ENCODE assay signal across 7 cellular contexts in genomic region chr1:148387961-148388259, GRCh38.
DNase-seq lines count a peak whose midpoint lies in the region; ATAC-seq and TF ChIP-seq lines count a peak whose summit lies in the region.
"Not testable (repeated sequence)": the region's sequence is repeated elsewhere in the genome, so short reads cannot be mapped to it uniquely, and the experiment has no call there.

No MANE protein-coding gene starts in this region.

- not testable (repeated sequence) for H3K9me3 ChIP-seq in HCT116 (ENCODE audit: control insufficient read depth in 1 of 2, insufficient read depth in 1 of 2, low read depth in 1 of 2, low read length in 2 of 2); effector memory CD4-positive, alpha-beta T cell (ENCODE audit: control insufficient read depth, low read length); hepatocyte (ENCODE audit: low read depth); naive thymus-derived CD4-positive, alpha-beta T cell (ENCODE audit: control insufficient read depth in 2 of 3, low read length in 3 of 3); spleen

- H3K27ac ChIP-seq in HCT116 (ENCODE audit: low read depth, low read length) (peak overlapping the region; percentile 73; the same call in 1 of the 2 replicates), hepatocyte (peak overlapping the region; percentile 90), spleen (peak overlapping the region; percentile 65 to 97 (median 90))
- peak overlapping the region; percentile 89 for H3K27ac ChIP-seq in effector memory CD4-positive, alpha-beta T cell (ENCODE audit: insufficient read depth, low read length, poor library complexity, severe bottlenecking)
- peak overlapping the region; percentile 94 for H3K27ac ChIP-seq in naive thymus-derived CD4-positive, alpha-beta T cell (ENCODE audit: low read depth, low read length)

- not testable (repeated sequence) for ATAC-seq in HCT116; naive thymus-derived CD4-positive, alpha-beta T cell
- ATAC-seq in activated naive CD4-positive, alpha-beta T cell treated with anti-CD3 and anti-CD28 coated beads, Interleukin-2, amount 50 U/mL, for 72 hours: peak in 1 of 2 donors; percentile 12

- H3K4me3 ChIP-seq in HCT116 (replicated peaks in 1 of 2; ENCODE audit: low read depth in 1 of 2, low read length in 2 of 2): peak overlapping the region in 1 of 2 experiments; percentile 54; a peak in 3 of 4 replicates
- peak overlapping the region; percentile 50 for H3K4me3 ChIP-seq in effector memory CD4-positive, alpha-beta T cell (ENCODE audit: insufficient read depth, low read depth, low read length, poor library complexity, severe bottlenecking)
- not testable (repeated sequence) for H3K4me3 ChIP-seq in hepatocyte; naive thymus-derived CD4-positive, alpha-beta T cell (ENCODE audit: low read length)
- H3K4me3 ChIP-seq in spleen: peak overlapping the region in 2 of 8 donors; percentile 42 to 75

- not testable (repeated sequence) for TF ChIP-seq CTCF in HCT116 (IDR thresholded peaks at IDR 0.05 in 2 of 3, conservative IDR thresholded peaks at IDR 0.05 in 1 of 3; ENCODE audit: borderline replicate concordance in 1 of 3, insufficient read depth in 1 of 3, low read depth in 2 of 3, low read length in 2 of 3); hepatocyte (IDR thresholded peaks at IDR 0.05; ENCODE audit: poor library complexity); spleen (IDR thresholded peaks at IDR 0.05 in 8 of 11, conservative IDR thresholded peaks at IDR 0.05 in 3 of 11)

- H3K79me2 ChIP-seq in HCT116 (ENCODE audit: insufficient read depth, low read length); hepatocyte: not testable (repeated sequence)

- not testable (repeated sequence) for DNase-seq in HCT116 (ENCODE audit: low read depth, low spot score); effector memory CD4-positive, alpha-beta T cell; hepatocyte (ENCODE audit: low spot score); naive thymus-derived CD4-positive, alpha-beta T cell; spleen
- peak in 1 of 2 donors; percentile 22 for DNase-seq in activated naive CD4-positive, alpha-beta T cell treated with anti-CD3 and anti-CD28 coated beads, Interleukin-2, amount 50 U/mL, for 72 hours (ENCODE audit: low spot score in 2 of 2)

- not testable (repeated sequence) for TF ChIP-seq POLR2A in HCT116 (IDR thresholded peaks at IDR 0.05; ENCODE audit: borderline replicate concordance, extremely low read depth, insufficient read depth, insufficient read length); spleen (IDR thresholded peaks at IDR 0.05)

- H2AFZ ChIP-seq in HCT116 (ENCODE audit: low read depth, low read length, poor library complexity, severe bottlenecking): not testable (repeated sequence)
- peak overlapping the region; percentile 55 for H2AFZ ChIP-seq in hepatocyte

- H3K27ac Mint-ChIP-seq in T-helper 1 cell treated with Interleukin-12 subunit alpha and Interleukin-12 subunit beta and Interleukin-4 antibody, amounts not matched to agents 30 μg/mL and 1 μg/mL, for 36 hours: peak overlapping the region; percentile 96
- H3K27ac Mint-ChIP-seq in activated naive CD4-positive, alpha-beta T cell treated with anti-CD3 and anti-CD28 coated beads, Interleukin-2, amount 50 U/mL, for 72 hours: peak overlapping the region; percentile 97 to 100
- H3K27ac Mint-ChIP-seq in naive thymus-derived CD4-positive, alpha-beta T cell: peak overlapping the region; percentile 98 to 100 (median 99)

- H3K4me1 ChIP-seq in HCT116 (ENCODE audit: control insufficient read depth in 1 of 2, insufficient read depth in 2 of 2, low read length in 2 of 2): peaks cover 0 to 18% of the 10 kb centered on the region in 2 experiments; a peak in 2 of 4 replicates
- H3K4me1 ChIP-seq in effector memory CD4-positive, alpha-beta T cell (ENCODE audit: control insufficient read depth, insufficient read depth, low read length, poor library complexity, severe bottlenecking); hepatocyte (ENCODE audit: insufficient read depth); naive thymus-derived CD4-positive, alpha-beta T cell (ENCODE audit: control insufficient read depth in 2 of 2, insufficient read depth in 2 of 2, low read length in 2 of 2): not testable (repeated sequence)
- peaks cover 0 to 32% (median 22%) of the 10 kb centered on the region in 6 donors for H3K4me1 ChIP-seq in spleen

- not testable (repeated sequence) for H3K36me3 Mint-ChIP-seq in T-helper 1 cell treated with Interleukin-12 subunit alpha and Interleukin-12 subunit beta and Interleukin-4 antibody, amounts not matched to agents 30 μg/mL and 1 μg/mL, for 36 hours (ENCODE audit: low read depth); activated naive CD4-positive, alpha-beta T cell treated with anti-CD3 and anti-CD28 coated beads, Interleukin-2, amount 50 U/mL, for 72 hours; naive thymus-derived CD4-positive, alpha-beta T cell

- CTCF ChIA-PET in HCT116 (lab: Charles Lee): not testable (repeated sequence)
- CTCF ChIA-PET in naive thymus-derived CD4-positive, alpha-beta T cell (lab: Charles Lee): interaction anchor here (1.2 to 1.9 kb wide), 2 partner anchors 14 to 16 kb away, joined by 5 to 6 read pairs; no protein-coding TSS in a partner anchor

- H3K27me3 ChIP-seq in HCT116 (ENCODE audit: insufficient read depth, low read length); effector memory CD4-positive, alpha-beta T cell (replicated peaks; ENCODE audit: control insufficient read depth, insufficient read depth, low read length, poor library complexity, severe bottlenecking); hepatocyte; naive thymus-derived CD4-positive, alpha-beta T cell (ENCODE audit: control insufficient read depth in 2 of 2, insufficient read depth in 2 of 2, low read length in 2 of 2); spleen (replicated peaks in 1 of 7): not testable (repeated sequence)

- intact Hi-C loops in HCT116 (cut with micrococcal nuclease); spleen (cut with DNase I; ENCODE audit: low total_unique reads): not testable (repeated sequence)
- intact Hi-C loops in naive thymus-derived CD4-positive, alpha-beta T cell (cut with micrococcal nuclease): loop anchor here (1.0 to 2.0 kb wide), 3 partner anchors 14 to 17 kb away; no protein-coding TSS in a partner anchor

- 77% methylated on average over 9 of the region's 9 CpGs for WGBS in hepatocyte (ENCODE audit: low lambda C conversion rate, missing lambda C conversion rate)
- 71 to 80% (median 72%) methylated on average over 9 of the region's 9 CpGs for WGBS in spleen, 5 donors

- H3K9me2 ChIP-seq in HCT116 (ENCODE audit: insufficient read depth); hepatocyte (replicated peaks; ENCODE audit: insufficient read depth): not testable (repeated sequence)

- RAD21 ChIA-PET in HCT116 (lab: Charles Lee; ENCODE audit: low non-redundant PET in 1 of 2, low total read pairs in 2 of 2, uncharacterized antibody in 2 of 2, unreplicated experiment in 2 of 2): not testable (repeated sequence)

- H3K4me3 Mint-ChIP-seq in T-helper 1 cell treated with Interleukin-12 subunit alpha and Interleukin-12 subunit beta and Interleukin-4 antibody, amounts not matched to agents 30 μg/mL and 1 μg/mL, for 36 hours: peak overlapping the region; percentile 88
- peak overlapping the region; percentile 88 to 97 (median 94) for H3K4me3 Mint-ChIP-seq in naive thymus-derived CD4-positive, alpha-beta T cell

- peak overlapping the region; percentile 63 for H3K9ac ChIP-seq in HCT116 (ENCODE audit: low read length)

- not testable (repeated sequence) for H3K36me3 ChIP-seq in HCT116 (ENCODE audit: control insufficient read depth in 1 of 2, insufficient read depth in 2 of 2, low read length in 2 of 2); effector memory CD4-positive, alpha-beta T cell (ENCODE audit: control insufficient read depth, insufficient read depth, low read length); hepatocyte (replicated peaks; ENCODE audit: insufficient read depth, low read depth); naive thymus-derived CD4-positive, alpha-beta T cell (ENCODE audit: control insufficient read depth in 2 of 3, insufficient read depth in 3 of 3, low read length in 3 of 3); spleen

- not testable (repeated sequence) for H3K27me3 Mint-ChIP-seq in T-helper 1 cell treated with Interleukin-12 subunit alpha and Interleukin-12 subunit beta and Interleukin-4 antibody, amounts not matched to agents 30 μg/mL and 1 μg/mL, for 36 hours (ENCODE audit: low read depth); naive thymus-derived CD4-positive, alpha-beta T cell

- BruUV-seq in HCT116 (replicated peaks; lab: Mats Ljungman, UMichigan): not testable (repeated sequence)

- POLR2A ChIA-PET in HCT116 (lab: Charles Lee): interaction anchor here (1.0 to 2.1 kb wide), 11 partner anchors 12 to 135 kb away, joined by 3 to 22 read pairs (median 8); no protein-coding TSS in a partner anchor
- POLR2A ChIA-PET in naive thymus-derived CD4-positive, alpha-beta T cell (lab: Charles Lee): interaction anchor here (0.6 to 7.5 kb wide), 5 partner anchors 9 to 49 kb away, joined by 3 to 143 read pairs (median 6); no protein-coding TSS in a partner anchor

- not testable (repeated sequence) for H4K20me1 ChIP-seq in HCT116 (ENCODE audit: insufficient read depth); hepatocyte (ENCODE audit: insufficient read depth, poor library complexity, severe bottlenecking)

- H3K9me3 Mint-ChIP-seq in T-helper 1 cell treated with Interleukin-12 subunit alpha and Interleukin-12 subunit beta and Interleukin-4 antibody, amounts not matched to agents 30 μg/mL and 1 μg/mL, for 36 hours; activated naive CD4-positive, alpha-beta T cell treated with anti-CD3 and anti-CD28 coated beads, Interleukin-2, amount 50 U/mL, for 72 hours; naive thymus-derived CD4-positive, alpha-beta T cell: not testable (repeated sequence)

- TF ChIP-seq RAD21 in HCT116 (IDR thresholded peaks at IDR 0.05; ENCODE audit: low read depth): not testable (repeated sequence)

- H3K4me1 Mint-ChIP-seq in T-helper 1 cell treated with Interleukin-12 subunit alpha and Interleukin-12 subunit beta and Interleukin-4 antibody, amounts not matched to agents 30 μg/mL and 1 μg/mL, for 36 hours (ENCODE audit: low read depth): peaks cover 27% of the 10 kb centered on the region
- H3K4me1 Mint-ChIP-seq in naive thymus-derived CD4-positive, alpha-beta T cell: peaks cover 17 to 78% (median 65%) of the 10 kb centered on the region in 7 donors

- peak overlapping the region; percentile 67 for H3K4me2 ChIP-seq in HCT116 (ENCODE audit: low read length)
- H3K4me2 ChIP-seq in hepatocyte: peak overlapping the region; percentile 69
